ENCODE assay signal across 30 cellular contexts in genomic region chr12:33429468-33429867, GRCh38. TPM values are rescaled to one million over a fixed set of nuclear protein-coding genes. Genes with fewer than 3 reads are reported as not detected.
DNase-seq lines count a peak whose midpoint lies in the region; ATAC-seq, FAIRE-seq and TF ChIP-seq lines count a peak whose summit lies in the region.
"Had no signal": no experiment of that assay in that cellular context is flagged by ENCODE, and none has a peak within 500 bp of the region (broad histone marks: within the 10 kb centered on the region; RNA-seq: fewer than 3 reads in every experiment).

No MANE protein-coding gene starts in this region.

- TF ChIP-seq EP300 in K562 (IDR thresholded peaks at IDR 0.05; ENCODE audit: low read length), result no peak

- peak overlapping the region; percentile 38 for H3K27ac Mint-ChIP-seq in T-helper 1 cell treated with Interleukin-12 subunit alpha and Interleukin-12 subunit beta and Interleukin-4 antibody, amounts not matched to agents 30 μg/mL and 1 μg/mL, for 36 hours
- H3K27ac Mint-ChIP-seq: CD14-positive monocyte; CD4-positive, alpha-beta memory T cell; CD4-positive, CD25-positive, alpha-beta regulatory T cell; CD8-positive, alpha-beta memory T cell had no signal

- no peak for DNase-seq in T-helper 1 cell
- DNase-seq in NCI-H226, result peak; percentile 19
- no peak for DNase-seq in K562 (ENCODE audit: extremely low read depth in 1 of 4, low spot score in 3 of 4)
- no peak for DNase-seq in activated CD8-positive, alpha-beta memory T cell treated with anti-CD3 and anti-CD28 coated beads for 24 hours
- no peak for DNase-seq in Right ventricle myocardium superior
- DNase-seq: BE2C; C1 segment of cervical spinal cord; CD4-positive, alpha-beta memory T cell; CD4-positive, CD25-positive, alpha-beta regulatory T cell; CD8-positive, alpha-beta memory T cell; COR-L47; DMS 273 treated with DMSO at 0.1 percent for 48 hours; DMS153; DMS53; DMS79; DND-41; EL; GDM1 had no signal

- H3K4me1 ChIP-seq in HEK293 (ENCODE audit: control insufficient read depth, insufficient read depth, low read length), result no peaks in the 10 kb centered on the region
- no peaks in the 10 kb centered on the region for H3K4me1 ChIP-seq in K562 (replicated peaks in 1 of 2; ENCODE audit: control insufficient read depth in 2 of 2, insufficient read depth in 2 of 2, low read length in 2 of 2)
- H3K4me1 ChIP-seq: A549, BE2C, BLaER1 had no signal

- no peak overlapping the region for H3K9ac ChIP-seq in K562 (ENCODE audit: insufficient read depth in 1 of 2, low read depth in 2 of 2, low read length in 2 of 2)
- H3K9ac ChIP-seq: BLaER1 had no signal

- no peak for TF ChIP-seq RAD21 in K562 (CRISPR knock-in tag; conservative IDR thresholded peaks at IDR 0.05 in 1 of 2, IDR thresholded peaks at IDR 0.05 in 1 of 2)

- no peak for ATAC-seq in K562
- ATAC-seq in Right ventricle myocardium superior (ENCODE audit: poor library complexity), result no peak
- ATAC-seq: A549 had no signal

- H3K4me3 ChIP-seq in HEK293 (ENCODE audit: low read depth, low read length) (no peak overlapping the region), K562 (no peak overlapping the region)
- H3K4me3 ChIP-seq: A549, BLaER1 had no signal

- no peak overlapping the region for H3K4me2 ChIP-seq in K562 (ENCODE audit: insufficient read depth, low read length)
- H3K4me2 ChIP-seq: A549, BLaER1 had no signal

- H3K36me3 Mint-ChIP-seq in T-helper 1 cell treated with Interleukin-12 subunit alpha and Interleukin-12 subunit beta and Interleukin-4 antibody, amounts not matched to agents 30 μg/mL and 1 μg/mL, for 36 hours (ENCODE audit: low read depth), result no peaks in the 10 kb centered on the region
- H3K36me3 Mint-ChIP-seq: CD14-positive monocyte; CD4-positive, alpha-beta memory T cell; CD4-positive, CD25-positive, alpha-beta regulatory T cell; CD8-positive, alpha-beta memory T cell had no signal

- FAIRE-seq in K562 (lab: Jason Lieb, UNC), result no peak
- FAIRE-seq: A549, GM12891, GM19239 had no signal

- H3K36me3 ChIP-seq in HEK293 (ENCODE audit: control insufficient read depth in 2 of 2, insufficient read depth in 1 of 2, low read length in 2 of 2) (no peaks in the 10 kb centered on the region), K562 (ENCODE audit: control insufficient read depth, insufficient read depth, low read length) (no peaks in the 10 kb centered on the region; the same call in 2 of the 3 replicates)
- H3K36me3 ChIP-seq: BE2C, BLaER1 had no signal

- H3K9me3 ChIP-seq in HEK293 (ENCODE audit: control insufficient read depth, insufficient read depth, low read depth, low read length), result no peaks in the 10 kb centered on the region
- H3K9me3 ChIP-seq in K562 (replicated peaks; ENCODE audit: control insufficient read depth, insufficient read depth, low read depth, low read length), result no peaks in the 10 kb centered on the region
- H3K9me3 ChIP-seq: A549, BE2C, BLaER1 had no signal

- H3K4me3 Mint-ChIP-seq in T-helper 1 cell treated with Interleukin-12 subunit alpha and Interleukin-12 subunit beta and Interleukin-4 antibody, amounts not matched to agents 30 μg/mL and 1 μg/mL, for 36 hours, result no peak overlapping the region
- H3K4me3 Mint-ChIP-seq: CD14-positive monocyte; CD4-positive, alpha-beta memory T cell; CD4-positive, CD25-positive, alpha-beta regulatory T cell; CD8-positive, alpha-beta memory T cell had no signal

- no TSS peak for BruUV-seq in K562 (replicated peaks; lab: Mats Ljungman, UMichigan)

- no peaks in the 10 kb centered on the region for H3K27me3 ChIP-seq in K562 (ENCODE audit: control insufficient read depth in 2 of 2, insufficient read depth in 2 of 2, low read length in 2 of 2)
- H3K27me3 ChIP-seq: BE2C, BLaER1 had no signal

- intact Hi-C loops in K562 (cut with micrococcal nuclease), result no loop called here
- intact Hi-C loops in Right ventricle myocardium superior (cut with DNase I), result no loop called here

- no peak for TF ChIP-seq CTCF in HEK293 (tag by site-specific recombination; IDR thresholded peaks at IDR 0.05)
- no peak for TF ChIP-seq CTCF in K562 (IDR thresholded peaks at IDR 0.05 in 2 of 3, conservative IDR thresholded peaks at IDR 0.05 in 1 of 3; ENCODE audit: insufficient read depth in 2 of 3, low read depth in 1 of 3, low read length in 3 of 3)

- CTCF ChIA-PET in HEK293 (lab: Yijun Ruan, JAX), result no interaction called here
- CTCF ChIA-PET in K562 (lab: Yijun Ruan, JAX; ENCODE audit: low intra/inter-chr PET ratio), result no interaction called here

- POLR2A ChIA-PET in HEK293 (lab: Yijun Ruan, JAX) (no interaction called here), K562 (lab: Yijun Ruan, JAX) (interaction anchor here (0.6 kb wide), 1 partner anchor 11 kb away, joined by 3 read pairs; no protein-coding TSS in a partner anchor)

- WGBS in K562 (ENCODE audit: insufficient coverage, low coverage, missing lambda C conversion rate), result 52% methylated on average over 2 of the region's 2 CpGs

- no peak overlapping the region for H2AFZ ChIP-seq in K562 (ENCODE audit: low read depth, low read length)

- H3K9me1 ChIP-seq in K562 (ENCODE audit: control insufficient read depth, insufficient read depth, low read length), result no peaks in the 10 kb centered on the region

- H3K27ac ChIP-seq in HEK293 (ENCODE audit: extremely low read depth, low read depth, low read length), result no peak overlapping the region
- H3K27ac ChIP-seq in K562 (ENCODE audit: extremely low read depth, low read depth, low read length), result no peak overlapping the region
- H3K27ac ChIP-seq: 22Rv1, A549, BLaER1 had no signal

- no peaks in the 10 kb centered on the region for H3K4me1 Mint-ChIP-seq in T-helper 1 cell treated with Interleukin-12 subunit alpha and Interleukin-12 subunit beta and Interleukin-4 antibody, amounts not matched to agents 30 μg/mL and 1 μg/mL, for 36 hours (ENCODE audit: low read depth)
- H3K4me1 Mint-ChIP-seq: CD14-positive monocyte; CD4-positive, alpha-beta memory T cell; CD4-positive, CD25-positive, alpha-beta regulatory T cell; CD8-positive, alpha-beta memory T cell had no signal

- no peaks in the 10 kb centered on the region for H3K9me3 Mint-ChIP-seq in T-helper 1 cell treated with Interleukin-12 subunit alpha and Interleukin-12 subunit beta and Interleukin-4 antibody, amounts not matched to agents 30 μg/mL and 1 μg/mL, for 36 hours
- H3K9me3 Mint-ChIP-seq: CD4-positive, CD25-positive, alpha-beta regulatory T cell had no signal

- in situ Hi-C loops in K562 (cut with MboI), result no loop called here

- TF ChIP-seq POLR2A in K562 (conservative IDR thresholded peaks at IDR 0.05), result no peak

- no peaks in the 10 kb centered on the region for H4K20me1 ChIP-seq in K562 (replicated peaks; ENCODE audit: control insufficient read depth, insufficient read depth, low read length)
- H4K20me1 ChIP-seq: BLaER1 had no signal

- no peaks in the 10 kb centered on the region for H3K27me3 Mint-ChIP-seq in T-helper 1 cell treated with Interleukin-12 subunit alpha and Interleukin-12 subunit beta and Interleukin-4 antibody, amounts not matched to agents 30 μg/mL and 1 μg/mL, for 36 hours (ENCODE audit: low read depth)
- H3K27me3 Mint-ChIP-seq: CD4-positive, alpha-beta memory T cell; CD4-positive, CD25-positive, alpha-beta regulatory T cell; CD8-positive, alpha-beta memory T cell had no signal

- H3K79me2 ChIP-seq in K562 (ENCODE audit: control insufficient read depth, insufficient read depth, low read length), result no peaks in the 10 kb centered on the region

TF ChIP-seq in HEK293, 187 proteins besides CTCF, POLR2A, EP300 and RAD21 (continues in another document):
- TF ChIP-seq, protein P1, sequence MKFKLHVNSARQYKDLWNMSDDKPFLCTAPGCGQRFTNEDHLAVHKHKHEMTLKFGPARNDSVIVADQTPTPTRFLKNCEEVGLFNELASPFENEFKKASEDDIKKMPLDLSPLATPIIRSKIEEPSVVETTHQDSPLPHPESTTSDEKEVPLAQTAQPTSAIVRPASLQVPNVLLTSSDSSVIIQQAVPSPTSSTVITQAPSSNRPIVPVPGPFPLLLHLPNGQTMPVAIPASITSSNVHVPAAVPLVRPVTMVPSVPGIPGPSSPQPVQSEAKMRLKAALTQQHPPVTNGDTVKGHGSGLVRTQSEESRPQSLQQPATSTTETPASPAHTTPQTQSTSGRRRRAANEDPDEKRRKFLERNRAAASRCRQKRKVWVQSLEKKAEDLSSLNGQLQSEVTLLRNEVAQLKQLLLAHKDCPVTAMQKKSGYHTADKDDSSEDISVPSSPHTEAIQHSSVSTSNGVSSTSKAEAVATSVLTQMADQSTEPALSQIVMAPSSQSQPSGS (tag by site-specific recombination; IDR thresholded peaks at IDR 0.05; ENCODE audit: low read depth), result peak; percentile 86

TF ChIP-seq in K562, 482 proteins besides CTCF, POLR2A, EP300 and RAD21 (continues in another document):
- no peak for TF ChIP-seq ZNF124 (CRISPR knock-in tag; IDR thresholded peaks at IDR 0.05)
- no peak for TF ChIP-seq HDAC6 (IDR thresholded peaks at IDR 0.05; ENCODE audit: low read depth, low read length)
- TF ChIP-seq POLR3A (IDR thresholded peaks at IDR 0.05; ENCODE audit: borderline replicate concordance, extremely low read depth, insufficient read depth, insufficient read length), result no peak
- no peak for TF ChIP-seq SIX5 (IDR thresholded peaks at IDR 0.05; ENCODE audit: borderline replicate concordance in 1 of 2, insufficient read depth in 1 of 2, low read depth in 1 of 2, low read length in 2 of 2)
- no peak for TF ChIP-seq SAP30 (IDR thresholded peaks at IDR 0.05; ENCODE audit: borderline replicate concordance, insufficient read depth, low read depth, low read length, poor library complexity, severe bottlenecking)

RNA-seq across cellular contexts. Expression of gene SYT10, which starts 10.2 kb away (rescaled TPM):
- total RNA-seq in K562 (2011; cell fraction: chromatin; rRNA removed; ENCODE audit: low replicate concordance), result 3.1 and 6.7 TPM in 2 replicates
- 1.5 and 2.2 TPM in 2 replicates for total RNA-seq in K562 (2011; cell fraction: nucleolus; rRNA removed)
- 2.9 and 8.5 TPM in 2 replicates for total RNA-seq in K562 (2011; cell fraction: nucleoplasm; rRNA removed)
- total RNA-seq in K562 (2014; rRNA removed) (1.9 and 2.9 TPM in 2 replicates), K562 (2014; rRNA removed; fragmentation: Illumina TruSeq; extraction: Trizol) (3.8 and 4.1 TPM in 2 replicates), K562 (2015; rRNA removed; fragmentation: Illumina TruSeq; extraction: Trizol) (5.9 and 6.2 TPM in 2 replicates), K562 (2021) (2.9 and 4.0 TPM in 2 replicates), Right ventricle myocardium superior (not detected)
- polyA plus RNA-seq in K562 (2011; rRNA removed) (2.4 and 2.6 TPM in 2 replicates), K562 (2014; fragmentation: Illumina TruSeq; extraction: Trizol) (2.5 TPM in 2 replicates), K562 (2014; fragmentation: Nextera tagmentation; extraction: Ambion mirVana) (under 1 TPM; 0.27 TPM), K562 (2014; rRNA removed) (1.8 TPM in 2 replicates)
- polyA plus RNA-seq in K562 (2011; cell fraction: cytosol; rRNA removed), result 0.28 and 1.0 TPM in 2 replicates
- polyA plus RNA-seq in K562 (2011; cell fraction: nucleus; rRNA removed), result 2.9 and 3.6 TPM in 2 replicates
- 2.0 TPM in 2 replicates for polyA plus RNA-seq in K562 (2012)
- polyA minus RNA-seq in K562 (2011; rRNA and poly(A)+ RNA removed), result 4.3 and 5.7 TPM in 2 replicates
- 3.1 and 3.6 TPM in 2 replicates for polyA minus RNA-seq in K562 (2011; cell fraction: cytosol; rRNA and poly(A)+ RNA removed)
- polyA minus RNA-seq in K562 (2011; cell fraction: nucleus; rRNA and poly(A)+ RNA removed), result 2.4 and 3.9 TPM in 2 replicates
- total RNA-seq: A172; CD4-positive, alpha-beta memory T cell; CD4-positive, CD25-positive, alpha-beta regulatory T cell; CD8-positive, alpha-beta memory T cell; Daoy; G401 had no signal
- polyA plus RNA-seq: A549; AG04450; CD14-positive monocyte; CD4-positive, alpha-beta memory T cell; CD4-positive, CD25-positive, alpha-beta regulatory T cell; CD8-positive, alpha-beta memory T cell had no signal
